In genomic region chr3:190326930-190327329, GRCh38 we compare ENCODE assay signal across 15 cellular contexts. TPM values are rescaled to one million over a fixed set of nuclear protein-coding genes. Genes with fewer than 3 reads are reported as not detected.
DNase-seq lines count a peak whose midpoint lies in the region; ATAC-seq and TF ChIP-seq lines count a peak whose summit lies in the region.
"Had no signal": no experiment of that assay in that cellular context is flagged by ENCODE, and none has a peak within 500 bp of the region (broad histone marks: within the 10 kb centered on the region; RNA-seq: fewer than 3 reads in every experiment).

No MANE protein-coding gene starts in this region.

- TF ChIP-seq RAD21 in SK-N-SH (IDR thresholded peaks at IDR 0.05; ENCODE audit: low read length): no peak

- peak in 2 of 4 donors; percentile 11 to 18 for TF ChIP-seq CTCF in right lobe of liver (IDR thresholded peaks at IDR 0.05)
- no peak for TF ChIP-seq CTCF in Caco-2 (IDR thresholded peaks at IDR 0.05; ENCODE audit: insufficient read depth in 1 of 2, low read depth in 1 of 2, low read length in 1 of 2, severe bottlenecking in 1 of 2, unreplicated experiment in 1 of 2)
- TF ChIP-seq CTCF in SK-N-SH (IDR thresholded peaks at IDR 0.05): no peak

- H3K36me3 Mint-ChIP-seq in Caco-2 (ENCODE audit: insufficient read depth, unreplicated experiment): no peaks in the 10 kb centered on the region

- no peaks in the 10 kb centered on the region for H3K27me3 Mint-ChIP-seq in Caco-2 (ENCODE audit: insufficient read depth, unreplicated experiment)

- H3K9me3 ChIP-seq in right lobe of liver: no peaks in the 10 kb centered on the region
- H3K9me3 ChIP-seq in Caco-2: no peaks in the 10 kb centered on the region
- H3K9me3 ChIP-seq in SK-N-SH: no peaks in the 10 kb centered on the region
- H3K9me3 ChIP-seq: upper lobe of left lung had no signal

- intact Hi-C loops in right lobe of liver (cut with DNase I): no loop called here
- intact Hi-C loops in Caco-2 (cut with micrococcal nuclease; ENCODE audit: unreplicated experiment): no loop called here

- no peak for TF ChIP-seq EP300 in SK-N-SH (IDR thresholded peaks at IDR 0.05; ENCODE audit: borderline replicate concordance in 1 of 2, low read depth in 1 of 2, low read length in 1 of 2)

- H3K4me3 ChIP-seq in right lobe of liver (no peak overlapping the region), Caco-2 (ENCODE audit: low read depth, low read length) (no peak overlapping the region), SK-N-SH (ENCODE audit: low read depth in 2 of 2, low read length in 1 of 2) (no peak overlapping the region)
- H3K4me3 ChIP-seq: upper lobe of left lung had no signal

- no peak overlapping the region for H3K9ac ChIP-seq in SK-N-SH

- no peak for TF ChIP-seq POLR2A in right lobe of liver (IDR thresholded peaks at IDR 0.05)

- no peaks in the 10 kb centered on the region for H3K27me3 ChIP-seq in right lobe of liver
- no peaks in the 10 kb centered on the region for H3K27me3 ChIP-seq in Caco-2 (replicated peaks; ENCODE audit: control insufficient read depth, insufficient read depth, low read length)
- H3K27me3 ChIP-seq in SK-N-SH (ENCODE audit: insufficient read depth): peaks cover 28% of the 10 kb centered on the region
- H3K27me3 ChIP-seq: upper lobe of left lung had no signal

- H2AFZ ChIP-seq in SK-N-SH (ENCODE audit: low read depth): no peak overlapping the region

- CTCF ChIA-PET in Caco-2 (lab: Charles Lee) (no interaction called here), SK-N-SH (lab: Yijun Ruan, JAX) (no interaction called here)

- 22% methylated on average over 4 of the region's 4 CpGs for WGBS in right lobe of liver (ENCODE audit: insufficient coverage, low coverage, low lambda C conversion rate, missing lambda C conversion rate)
- 12% methylated on average over 4 of the region's 4 CpGs for WGBS in SK-N-SH (ENCODE audit: low lambda C conversion rate)

- no peak overlapping the region for H3K4me3 Mint-ChIP-seq in Caco-2 (ENCODE audit: unreplicated experiment)

- H4K20me1 ChIP-seq in SK-N-SH (ENCODE audit: insufficient read depth): no peaks in the 10 kb centered on the region

- DNase-seq in AG08395 (ENCODE audit: low spot score): peak; percentile 25
- peak; percentile 18 for DNase-seq in M059J (ENCODE audit: low read depth)
- DNase-seq in fibroblast of peridontal ligament (ENCODE audit: extremely low read depth): peak; percentile 86
- DNase-seq in right lobe of liver: no peak
- no peak for DNase-seq in stimulated activated CD4-positive, alpha-beta T cell treated with anti-CD3 and anti-CD28 coated beads, Interleukin-4, amount 100 ng/mL, for 24 hours
- no peak for DNase-seq in Caco-2
- no peak for DNase-seq in SK-N-SH
- DNase-seq: activated CD4-positive, alpha-beta T cell treated with anti-CD3 and anti-CD28 coated beads for 4 hours; amniotic stem cell; NCI-H510A treated with DMSO at 0.1 percent for 48 hours; posterior cingulate gyrus; T-helper 1 cell; upper lobe of left lung had no signal

- POLR2A ChIA-PET in Caco-2 (lab: Charles Lee) (no interaction called here), SK-N-SH (lab: Yijun Ruan, JAX) (no interaction called here)

- ATAC-seq in right lobe of liver (peak in 3 of 4 donors; percentile 10 to 51 (median 34)), GM21360 (IDR thresholded peaks at IDR 0.05; ENCODE audit: unreplicated experiment) (no peak)
- ATAC-seq: Panc1 had no signal

- H3K4me1 ChIP-seq in right lobe of liver (peaks cover 0 to 42% (median 18%) of the 10 kb centered on the region in 4 donors), Caco-2 (peaks cover 26% of the 10 kb centered on the region), SK-N-SH (ENCODE audit: control insufficient read depth in 1 of 2, insufficient read depth in 2 of 2, low read depth in 1 of 2, low read length in 1 of 2) (peaks cover 2 to 10% of the 10 kb centered on the region in 2 experiments; a peak in 2 of 4 replicates)

- BruUV-seq in Caco-2 (replicated peaks; lab: Mats Ljungman, UMichigan): no TSS peak

- H3K9me3 Mint-ChIP-seq in Caco-2 (ENCODE audit: unreplicated experiment): no peaks in the 10 kb centered on the region

- H3F3A ChIP-seq in SK-N-SH (replicated peaks; ENCODE audit: insufficient read depth): no peaks in the 10 kb centered on the region

- no peaks in the 10 kb centered on the region for H3K79me2 ChIP-seq in SK-N-SH (ENCODE audit: insufficient read depth)

- H3K4me1 Mint-ChIP-seq in Caco-2 (ENCODE audit: low read depth, unreplicated experiment): peaks cover 22% of the 10 kb centered on the region

- no peak overlapping the region for H3K27ac Mint-ChIP-seq in Caco-2 (ENCODE audit: unreplicated experiment)

- H3K4me2 ChIP-seq in SK-N-SH: no peak overlapping the region

- H3K36me3 ChIP-seq in right lobe of liver: no peaks in the 10 kb centered on the region
- H3K36me3 ChIP-seq in Caco-2 (ENCODE audit: control insufficient read depth, insufficient read depth, low read length): no peaks in the 10 kb centered on the region
- H3K36me3 ChIP-seq in SK-N-SH (replicated peaks in 1 of 2; ENCODE audit: control insufficient read depth in 1 of 2, insufficient read depth in 2 of 2, low read length in 1 of 2): no peaks in the 10 kb centered on the region
- H3K36me3 ChIP-seq: upper lobe of left lung had no signal

- no peaks in the 10 kb centered on the region for H3K9me2 ChIP-seq in SK-N-SH

- H3K27ac ChIP-seq in right lobe of liver (peak overlapping the region; percentile 8 to 58 (median 53)), SK-N-SH (ENCODE audit: low read depth in 2 of 2, low read length in 1 of 2) (no peak overlapping the region)

TF ChIP-seq in SK-N-SH, 30 proteins besides CTCF, POLR2A, EP300 and RAD21 (continues in another document):
- TF ChIP-seq FOXJ3 (CRISPR knock-in tag; IDR thresholded peaks at IDR 0.05): no peak
- no peak for TF ChIP-seq REST (IDR thresholded peaks at IDR 0.05; ENCODE audit: low read depth, low read length)
- no peak for TF ChIP-seq NFIC (IDR thresholded peaks at IDR 0.05; ENCODE audit: borderline replicate concordance)
- no peak for TF ChIP-seq ELF1 (IDR thresholded peaks at IDR 0.05)
- no peak for TF ChIP-seq TCF12 (IDR thresholded peaks at IDR 0.05)
- TF ChIP-seq SIN3A (IDR thresholded peaks at IDR 0.05; ENCODE audit: borderline replicate concordance, low read depth, low read length): no peak
- no peak for TF ChIP-seq RCOR1 (IDR thresholded peaks at IDR 0.05; ENCODE audit: low read length)
- no peak for TF ChIP-seq MAX (IDR thresholded peaks at IDR 0.05; ENCODE audit: low read depth)
- TF ChIP-seq USF1 (IDR thresholded peaks at IDR 0.05; ENCODE audit: borderline replicate concordance, low read depth): no peak
- TF ChIP-seq PBX3 (IDR thresholded peaks at IDR 0.05): no peak

RNA-seq across cellular contexts. Expression of gene CLDN1, which starts 4.7 kb away (rescaled TPM):
- 1.5 and 1.8 TPM in 2 replicates for total RNA-seq in M059J (2014; rRNA removed; shearing (Covaris generic))
- 100 to 1,000 TPM in 5 of 6 experiments, 10 to 100 TPM in 1; 79.9 to 241 (median 135) TPM for total RNA-seq in right lobe of liver
- 38.9 and 39.3 TPM in 2 replicates for total RNA-seq in Caco-2 (2022)
- polyA plus RNA-seq in SK-N-SH (2012; rRNA removed): 0.82 and 1.8 TPM in 2 replicates
- polyA plus RNA-seq in SK-N-SH (2012; cell fraction: cytosol; rRNA removed): 2.4 and 2.6 TPM in 2 replicates
- 1.4 and 2.0 TPM in 2 replicates for polyA plus RNA-seq in SK-N-SH (2012; cell fraction: nucleus; rRNA removed)

Comparison
In these comparisons a context has a peak if more than half of its experiments do, and no peak if none do; other contexts are left out.
1. DNase-seq: peak in AG08395 (single experiment), M059J (single experiment) and fibroblast of peridontal ligament (single experiment); none in right lobe of liver (0 of 3), stimulated activated CD4-positive, alpha-beta T cell treated with anti-CD3 and anti-CD28 coated beads, Interleukin-4, amount 100 ng/mL, for 24 hours (single experiment), Caco-2 (0 of 2) and SK-N-SH (single experiment).
2. H3K27ac ChIP-seq: peak in right lobe of liver (3 of 3); none in SK-N-SH (0 of 2).
3. RNA of gene CLDN1, which starts 4.7 kb away (total RNA-seq): 79.9 to 241 TPM in right lobe of liver and 38.9 to 39.3 TPM in Caco-2; 1.5 to 1.8 TPM in M059J; every median in the first group is over 10 times any median in the second.